1 cellular context compared by ENCODE assay signal in the genomic region with DNA sequence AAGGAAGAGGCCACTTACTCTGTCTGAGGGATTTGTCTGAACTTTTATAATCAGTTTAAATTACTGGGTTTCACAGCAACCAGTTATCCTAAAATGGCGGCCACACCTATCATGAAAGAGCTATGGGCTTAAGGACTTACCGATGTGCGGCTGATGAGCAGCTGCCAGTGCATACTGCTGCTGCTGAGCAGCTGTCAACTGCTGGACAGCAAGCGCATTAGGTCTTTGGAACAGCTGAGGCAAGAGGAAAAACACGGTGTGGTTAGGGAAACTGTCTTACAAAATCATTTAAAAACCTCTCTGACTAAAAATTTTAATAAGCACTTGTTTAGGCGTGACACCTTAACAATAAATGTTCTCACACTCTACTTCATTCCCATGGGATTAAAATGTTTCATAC.
TF ChIP-seq lines count a peak whose summit lies in the region.

No MANE protein-coding gene starts in this region.

TF ChIP-seq in HEK293, 187 proteins besides CTCF, POLR2A, EP300 and RAD21 (continued from another document):
- TF ChIP-seq, protein P1, sequence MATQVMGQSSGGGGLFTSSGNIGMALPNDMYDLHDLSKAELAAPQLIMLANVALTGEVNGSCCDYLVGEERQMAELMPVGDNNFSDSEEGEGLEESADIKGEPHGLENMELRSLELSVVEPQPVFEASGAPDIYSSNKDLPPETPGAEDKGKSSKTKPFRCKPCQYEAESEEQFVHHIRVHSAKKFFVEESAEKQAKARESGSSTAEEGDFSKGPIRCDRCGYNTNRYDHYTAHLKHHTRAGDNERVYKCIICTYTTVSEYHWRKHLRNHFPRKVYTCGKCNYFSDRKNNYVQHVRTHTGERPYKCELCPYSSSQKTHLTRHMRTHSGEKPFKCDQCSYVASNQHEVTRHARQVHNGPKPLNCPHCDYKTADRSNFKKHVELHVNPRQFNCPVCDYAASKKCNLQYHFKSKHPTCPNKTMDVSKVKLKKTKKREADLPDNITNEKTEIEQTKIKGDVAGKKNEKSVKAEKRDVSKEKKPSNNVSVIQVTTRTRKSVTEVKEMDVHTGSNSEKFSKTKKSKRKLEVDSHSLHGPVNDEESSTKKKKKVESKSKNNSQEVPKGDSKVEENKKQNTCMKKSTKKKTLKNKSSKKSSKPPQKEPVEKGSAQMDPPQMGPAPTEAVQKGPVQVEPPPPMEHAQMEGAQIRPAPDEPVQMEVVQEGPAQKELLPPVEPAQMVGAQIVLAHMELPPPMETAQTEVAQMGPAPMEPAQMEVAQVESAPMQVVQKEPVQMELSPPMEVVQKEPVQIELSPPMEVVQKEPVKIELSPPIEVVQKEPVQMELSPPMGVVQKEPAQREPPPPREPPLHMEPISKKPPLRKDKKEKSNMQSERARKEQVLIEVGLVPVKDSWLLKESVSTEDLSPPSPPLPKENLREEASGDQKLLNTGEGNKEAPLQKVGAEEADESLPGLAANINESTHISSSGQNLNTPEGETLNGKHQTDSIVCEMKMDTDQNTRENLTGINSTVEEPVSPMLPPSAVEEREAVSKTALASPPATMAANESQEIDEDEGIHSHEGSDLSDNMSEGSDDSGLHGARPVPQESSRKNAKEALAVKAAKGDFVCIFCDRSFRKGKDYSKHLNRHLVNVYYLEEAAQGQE (tag by site-specific recombination; IDR thresholded peaks at IDR 0.05) = peak; percentile 61
- TF ChIP-seq ZNF169 (tag by site-specific recombination; IDR thresholded peaks at IDR 0.05) = no peak
TF ChIP-seq in HEK293: peak in this region for 1.
